Comparison of ENCODE assay signal across 20 cellular contexts in the genomic region with DNA sequence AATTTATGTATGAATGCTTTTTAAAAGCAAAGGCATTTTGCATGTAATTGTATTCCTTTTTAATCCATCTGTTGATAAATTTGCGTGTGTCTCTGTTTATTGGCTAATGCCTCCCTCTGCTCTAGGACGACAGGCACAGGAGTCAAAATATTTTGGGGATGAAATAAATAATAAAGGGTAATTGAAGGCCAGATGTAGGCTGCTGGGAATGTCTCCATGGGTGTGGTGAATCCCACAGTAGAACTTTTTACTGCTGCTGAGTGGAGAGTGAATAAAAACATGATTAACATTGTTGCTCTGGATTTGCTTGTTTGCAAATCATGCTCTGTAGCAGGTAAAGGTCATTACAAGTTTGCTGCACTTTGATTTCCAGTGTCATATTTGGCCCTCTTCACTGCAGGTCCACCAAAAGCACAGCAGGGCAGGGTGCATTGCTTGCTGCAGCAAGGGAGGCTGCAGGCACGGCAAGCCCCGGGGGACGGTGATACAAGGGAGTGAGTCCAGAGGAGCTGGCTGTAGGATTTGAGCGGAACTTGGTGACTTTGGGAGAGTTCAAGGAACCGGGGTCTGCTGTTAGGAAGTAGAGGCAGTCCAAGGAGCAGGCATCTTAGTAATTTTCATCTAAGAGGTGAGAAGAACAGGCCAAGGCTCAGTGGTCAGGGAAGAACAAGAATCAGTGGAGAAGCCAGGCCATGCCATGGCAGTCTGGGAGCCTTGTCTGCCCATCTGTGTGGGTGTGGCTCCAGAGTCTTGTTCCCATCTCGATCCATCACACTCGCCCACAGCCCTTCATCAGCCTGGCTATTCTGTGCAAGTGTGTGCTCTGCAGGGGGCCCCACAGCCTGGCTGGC.
DNase-seq lines count a peak whose midpoint lies in the region; ATAC-seq, FAIRE-seq and TF ChIP-seq lines count a peak whose summit lies in the region.
"Had no signal": no experiment of that assay in that cellular context is flagged by ENCODE, and none has a peak within 500 bp of the region (broad histone marks: within the 10 kb centered on the region; RNA-seq: fewer than 3 reads in every experiment).

No MANE protein-coding gene starts in this region.

- no peak for ATAC-seq in HG03378 (IDR thresholded peaks at IDR 0.05; ENCODE audit: unreplicated experiment)
- ATAC-seq in upper lobe of right lung, result no peak
- ATAC-seq: GM12878 had no signal

- DNase-seq in cardiac septum (ENCODE audit: low spot score) (peak; percentile 49), left ventricle myocardium inferior (no peak), coronary artery (ENCODE audit: low spot score) (peak; percentile 43), islet precursor cell (peak; percentile 47), RCC 7860 (ENCODE audit: low spot score) (no peak), upper lobe of right lung (no peak)
- DNase-seq: CD4-positive, CD25-positive, alpha-beta regulatory T cell; DMS79 treated with DMSO at 0.1 percent for 48 hours; GOT3; Karpas-422; NCI-H1417; NCI-H187 treated with DMSO at 0.1 percent for 48 hours; NCI-H2107; NCI-H510A; NCI-H748 treated with DMSO at 0.1 percent for 48 hours; NK-92 treated with Interleukin-12 subunit alpha and Interleukin-12 subunit beta, amount 100 ng/mL, for 24 hours; SIG-M5; SK-N-SH had no signal

- H3K27ac ChIP-seq in left ventricle myocardium inferior (replicated peaks), result no peak overlapping the region
- no peak overlapping the region for H3K27ac ChIP-seq in coronary artery
- H3K27ac ChIP-seq in upper lobe of right lung, result no peak overlapping the region

- H3K4me1 ChIP-seq in left ventricle myocardium inferior, result no peaks in the 10 kb centered on the region
- H3K4me1 ChIP-seq in upper lobe of right lung, result no peaks in the 10 kb centered on the region

- TF ChIP-seq CTCF in left ventricle myocardium inferior (IDR thresholded peaks at IDR 0.05; ENCODE audit: borderline replicate concordance) (no peak), coronary artery (IDR thresholded peaks at IDR 0.05) (no peak), upper lobe of right lung (IDR thresholded peaks at IDR 0.05) (no peak)

- peaks cover 55% of the 10 kb centered on the region for H3K27me3 ChIP-seq in left ventricle myocardium inferior (ENCODE audit: low read depth)
- H3K27me3 ChIP-seq in upper lobe of right lung, result no peaks in the 10 kb centered on the region

- H3K36me3 ChIP-seq in left ventricle myocardium inferior (no peaks in the 10 kb centered on the region), upper lobe of right lung (no peaks in the 10 kb centered on the region)

- intact Hi-C loops in cardiac septum (cut with DNase I), result no loop called here
- intact Hi-C loops in left ventricle myocardium inferior (cut with micrococcal nuclease), result no loop called here
- intact Hi-C loops in upper lobe of right lung (cut with DNase I), result no loop called here

- H3K9me3 ChIP-seq in left ventricle myocardium inferior (replicated peaks) (peaks cover 2% of the 10 kb centered on the region), upper lobe of right lung (no peaks in the 10 kb centered on the region)
- H3K9me3 ChIP-seq: SK-N-SH had no signal

- H3K4me3 ChIP-seq in left ventricle myocardium inferior, result no peak overlapping the region
- no peak overlapping the region for H3K4me3 ChIP-seq in coronary artery
- H3K4me3 ChIP-seq in upper lobe of right lung, result no peak overlapping the region
- H3K4me3 ChIP-seq: GM12878 had no signal

- FAIRE-seq in RCC 7860 (lab: Jason Lieb, UNC), result no peak
- FAIRE-seq: GM12878 had no signal

Comparison
In these comparisons a context has a peak if more than half of its experiments do, and no peak if none do; other contexts are left out.
1. DNase-seq: peak in cardiac septum (single experiment), coronary artery (single experiment) and islet precursor cell (single experiment); none in left ventricle myocardium inferior (single experiment), RCC 7860 (single experiment) and upper lobe of right lung (single experiment).